In the genomic region with DNA sequence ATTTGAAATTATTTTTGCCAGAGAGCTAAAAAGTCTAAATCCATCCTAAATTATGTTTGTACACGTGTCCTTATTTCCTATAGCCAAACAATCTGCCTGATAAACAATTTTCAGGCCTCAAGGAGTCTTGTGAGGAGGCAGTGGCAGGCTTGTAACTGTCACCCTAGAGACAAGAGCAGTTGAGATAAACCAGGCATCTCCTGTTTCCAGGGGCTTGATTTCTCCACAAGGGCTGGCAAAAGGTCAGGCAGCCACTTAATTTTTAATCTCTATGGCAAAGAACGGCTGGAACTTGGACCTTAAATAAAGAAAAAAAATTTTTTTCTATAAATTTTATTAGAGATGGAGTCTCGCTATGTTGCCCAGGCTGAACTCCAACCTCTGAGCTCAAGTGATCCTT, we compare ENCODE assay signal across 20 cellular contexts. TPM values are rescaled to one million over a fixed set of nuclear protein-coding genes. Genes with fewer than 3 reads are reported as not detected.
A peak's percentile ranks its signal among the peaks of the same experiment; 100 is the strongest.
DNase-seq lines count a peak whose midpoint lies in the region; ATAC-seq and TF ChIP-seq lines count a peak whose summit lies in the region.
"Had no signal": no experiment of that assay in that cellular context is flagged by ENCODE, and none has a peak within 500 bp of the region (broad histone marks: within the 10 kb centered on the region; RNA-seq: fewer than 3 reads in every experiment).

No MANE protein-coding gene starts in this region.

- no peaks in the 10 kb centered on the region for H3K36me3 Mint-ChIP-seq in stimulated activated effector memory CD8-positive, alpha-beta T cell treated with anti-CD3 and anti-CD28 coated beads, Interleukin-12 subunit alpha, Interleukin-12 subunit beta, amount 100 ng/mL, for 72 hours
- H3K36me3 Mint-ChIP-seq: CD8-positive, alpha-beta T cell had no signal

- no peak overlapping the region for H3K9ac ChIP-seq in stomach smooth muscle (ENCODE audit: low read length in 2 of 2)
- H3K9ac ChIP-seq: BLaER1 treated with 17β-estradiol and CSF1 and Interleukin-3, amounts not matched to agents 10 nM and 100 nM had no signal

- no peak for TF ChIP-seq CTCF in hepatocyte (IDR thresholded peaks at IDR 0.05; ENCODE audit: poor library complexity)
- TF ChIP-seq CTCF in omental fat pad (IDR thresholded peaks at IDR 0.05) = no peak

- intact Hi-C loops in Right ventricle myocardium superior (cut with DNase I) = no loop called here
- intact Hi-C loops in cardiac septum (cut with DNase I) = no loop called here

- H3K9me3 ChIP-seq in hepatocyte (ENCODE audit: low read depth) (no peaks in the 10 kb centered on the region), stomach smooth muscle (ENCODE audit: control insufficient read depth in 2 of 2, low read length in 2 of 2) (no peaks in the 10 kb centered on the region)
- H3K9me3 ChIP-seq: BLaER1 treated with 17β-estradiol and CSF1 and Interleukin-3, amounts not matched to agents 10 nM and 100 nM; SJCRH30 had no signal

- H3K9me2 ChIP-seq in hepatocyte (replicated peaks; ENCODE audit: insufficient read depth) = no peaks in the 10 kb centered on the region

- no peak overlapping the region for H2AFZ ChIP-seq in hepatocyte
- H2AFZ ChIP-seq: GM23338 had no signal

- H3K4me1 ChIP-seq in hepatocyte (ENCODE audit: insufficient read depth) (peaks cover 4% of the 10 kb centered on the region), stomach smooth muscle (ENCODE audit: control insufficient read depth, insufficient read depth, low read length) (peaks cover 6% of the 10 kb centered on the region)
- H3K4me1 ChIP-seq: BLaER1 treated with 17β-estradiol and CSF1 and Interleukin-3, amounts not matched to agents 10 nM and 100 nM; SJCRH30 had no signal

- H3K27ac ChIP-seq in hepatocyte (peak overlapping the region; percentile 35), stomach smooth muscle (ENCODE audit: low read length) (peak overlapping the region; percentile 37)
- H3K27ac ChIP-seq: BLaER1 treated with 17β-estradiol and CSF1 and Interleukin-3, amounts not matched to agents 10 nM and 100 nM; SJCRH30 had no signal

- H3K27ac Mint-ChIP-seq in stimulated activated effector memory CD8-positive, alpha-beta T cell treated with anti-CD3 and anti-CD28 coated beads, Interleukin-12 subunit alpha, Interleukin-12 subunit beta, amount 100 ng/mL, for 72 hours = no peak overlapping the region
- H3K27ac Mint-ChIP-seq: CD8-positive, alpha-beta T cell had no signal

- peaks cover 87% of the 10 kb centered on the region for H3K79me2 ChIP-seq in hepatocyte

- WGBS in hepatocyte (ENCODE audit: low lambda C conversion rate, missing lambda C conversion rate) = 59% methylated on average over 3 of the region's 3 CpGs

- no peaks in the 10 kb centered on the region for H3K36me3 ChIP-seq in hepatocyte (replicated peaks; ENCODE audit: insufficient read depth, low read depth)
- peaks cover 0 to under 1% of the 10 kb centered on the region in 2 donors for H3K36me3 ChIP-seq in stomach smooth muscle (ENCODE audit: control insufficient read depth in 2 of 2, insufficient read depth in 2 of 2, low read length in 2 of 2)
- H3K36me3 ChIP-seq: BLaER1 treated with 17β-estradiol and CSF1 and Interleukin-3, amounts not matched to agents 10 nM and 100 nM; SJCRH30 had no signal

- peak; percentile 35 for ATAC-seq in Right ventricle myocardium superior (ENCODE audit: poor library complexity)
- no peak for ATAC-seq in stimulated activated effector memory CD8-positive, alpha-beta T cell treated with anti-CD3 and anti-CD28 coated beads, Interleukin-12 subunit alpha, Interleukin-12 subunit beta, amount 100 ng/mL, for 72 hours
- no peak for ATAC-seq in omental fat pad (ENCODE audit: low FRiP score)
- ATAC-seq: CD8-positive, alpha-beta T cell; GM12878 had no signal

- H3K27me3 ChIP-seq in hepatocyte = no peaks in the 10 kb centered on the region
- H3K27me3 ChIP-seq in stomach smooth muscle (ENCODE audit: control insufficient read depth in 1 of 2, insufficient read depth in 2 of 2, low read length in 2 of 2) = no peaks in the 10 kb centered on the region
- H3K27me3 ChIP-seq: BLaER1 treated with 17β-estradiol and CSF1 and Interleukin-3, amounts not matched to agents 10 nM and 100 nM had no signal

- H3K4me2 ChIP-seq in hepatocyte = no peak overlapping the region
- H3K4me2 ChIP-seq: BLaER1 treated with 17β-estradiol and CSF1 and Interleukin-3, amounts not matched to agents 10 nM and 100 nM; GM23338 had no signal

- no peaks in the 10 kb centered on the region for H4K20me1 ChIP-seq in hepatocyte (ENCODE audit: insufficient read depth, poor library complexity, severe bottlenecking)
- H4K20me1 ChIP-seq: BLaER1 treated with 17β-estradiol and CSF1 and Interleukin-3, amounts not matched to agents 10 nM and 100 nM had no signal

- no peaks in the 10 kb centered on the region for H3K9me3 Mint-ChIP-seq in stimulated activated effector memory CD8-positive, alpha-beta T cell treated with anti-CD3 and anti-CD28 coated beads, Interleukin-12 subunit alpha, Interleukin-12 subunit beta, amount 100 ng/mL, for 72 hours
- H3K9me3 Mint-ChIP-seq: CD8-positive, alpha-beta T cell; GM23338 had no signal

- no peaks in the 10 kb centered on the region for H3K4me1 Mint-ChIP-seq in stimulated activated effector memory CD8-positive, alpha-beta T cell treated with anti-CD3 and anti-CD28 coated beads, Interleukin-12 subunit alpha, Interleukin-12 subunit beta, amount 100 ng/mL, for 72 hours

- no peak for DNase-seq in Right ventricle myocardium superior
- DNase-seq in cardiac septum (ENCODE audit: low spot score) = no peak
- DNase-seq in amniotic epithelial cell (ENCODE audit: low read depth) = peak; percentile 62
- no peak for DNase-seq in hepatocyte (ENCODE audit: low spot score)
- no peak for DNase-seq in stimulated activated effector memory CD8-positive, alpha-beta T cell treated with anti-CD3 and anti-CD28 coated beads, Interleukin-12 subunit alpha, Interleukin-12 subunit beta, amount 100 ng/mL, for 72 hours (ENCODE audit: low spot score in 2 of 2)
- no peak for DNase-seq in omental fat pad (ENCODE audit: low spot score)
- no peak for DNase-seq in cerebellum (ENCODE audit: low spot score)
- DNase-seq: Calu3; CD8-positive, alpha-beta T cell; HCEC 1CT; Kasumi-1; MM.1S; NCI-H1092 treated with DMSO at 0.1 percent for 48 hours; NCI-H226; RPMI8226; SJCRH30 had no signal

- H3K4me3 Mint-ChIP-seq in stimulated activated effector memory CD8-positive, alpha-beta T cell treated with anti-CD3 and anti-CD28 coated beads, Interleukin-12 subunit alpha, Interleukin-12 subunit beta, amount 100 ng/mL, for 72 hours = no peak overlapping the region
- H3K4me3 Mint-ChIP-seq: CD8-positive, alpha-beta T cell; GM23338 had no signal

- H3K4me3 ChIP-seq in hepatocyte = no peak overlapping the region
- no peak overlapping the region for H3K4me3 ChIP-seq in stomach smooth muscle (ENCODE audit: low read length in 2 of 2)
- H3K4me3 ChIP-seq: BLaER1 treated with 17β-estradiol and CSF1 and Interleukin-3, amounts not matched to agents 10 nM and 100 nM; GM12878; GM23338; SJCRH30 had no signal

RNA-seq across cellular contexts. Expression of gene PKP2, which starts 15.5 kb away (rescaled TPM):
- 400 TPM for total RNA-seq in Right ventricle myocardium superior
- total RNA-seq in cardiac septum = 463 TPM
- total RNA-seq in hepatocyte = 58.0 and 60.0 TPM in 2 replicates
- polyA plus RNA-seq in hepatocyte = 62.4 and 72.1 TPM in 2 replicates
- total RNA-seq in omental fat pad = 10 to 100 TPM in 3 of 4 donors, 1 to 10 TPM in 1; 3.9 to 24.8 (median 14.7) TPM
- 4.1 TPM for total RNA-seq in cerebellum
- total RNA-seq: CD8-positive, alpha-beta T cell had no signal
